Comparison of ENCODE assay signal across 22 cellular contexts in genomic region chr17:4505187-4505586, GRCh38. TPM values are rescaled to one million over a fixed set of nuclear protein-coding genes. Genes with fewer than 3 reads are reported as not detected.
DNase-seq lines count a peak whose midpoint lies in the region; ATAC-seq and TF ChIP-seq lines count a peak whose summit lies in the region.
"Had no signal": no experiment of that assay in that cellular context is flagged by ENCODE, and none has a peak within 500 bp of the region (broad histone marks: within the 10 kb centered on the region; RNA-seq: fewer than 3 reads in every experiment).

No MANE protein-coding gene starts in this region.

- 76 to 88% methylated on average over 5 of the region's 5 CpGs for WGBS in heart right ventricle, 2 donors
- 98 to 100% methylated on average over 1 to 5 of the region's 5 CpGs for WGBS in endodermal cell (ENCODE audit: insufficient coverage in 1 of 2, insufficient read length in 1 of 2), 2 experiments
- 71 to 76% methylated on average over 5 of the region's 5 CpGs for WGBS in upper lobe of left lung, 2 donors

- H3K4me1 Mint-ChIP-seq in endodermal cell: peaks cover 6% of the 10 kb centered on the region
- peaks cover 2% of the 10 kb centered on the region for H3K4me1 Mint-ChIP-seq in osteocyte (ENCODE audit: unreplicated experiment)

- H3K4me3 ChIP-seq in heart right ventricle (no peak overlapping the region), endodermal cell (ENCODE audit: low read length) (no peak overlapping the region), lower lobe of right lung (peak overlapping the region; percentile 11), upper lobe of left lung (peak overlapping the region in 1 of 4 donors; percentile 12)

- no peak for TF ChIP-seq EP300 in upper lobe of left lung (IDR thresholded peaks at IDR 0.05)

- peaks cover 0 to 18% (median 0%) of the 10 kb centered on the region in 7 donors for H3K27me3 ChIP-seq in heart right ventricle
- peaks cover 16% of the 10 kb centered on the region for H3K27me3 ChIP-seq in endodermal cell (ENCODE audit: control insufficient read depth, insufficient read depth, low read length, poor library complexity, severe bottlenecking)
- peaks cover 17% of the 10 kb centered on the region for H3K27me3 ChIP-seq in lower lobe of right lung (ENCODE audit: low read depth)
- H3K27me3 ChIP-seq in upper lobe of left lung: no peaks in the 10 kb centered on the region

- no peak for TF ChIP-seq CTCF in heart right ventricle (IDR thresholded peaks at IDR 0.05)
- TF ChIP-seq CTCF in endodermal cell (conservative IDR thresholded peaks at IDR 0.05): no peak
- no peak for TF ChIP-seq CTCF in lower lobe of right lung (IDR thresholded peaks at IDR 0.05)
- TF ChIP-seq CTCF in upper lobe of left lung (IDR thresholded peaks at IDR 0.05): no peak
- TF ChIP-seq CTCF in osteocyte (IDR thresholded peaks at IDR 0.05): no peak

- H3K27ac ChIP-seq in heart right ventricle: peak overlapping the region in 9 of 10 donors; percentile 34 to 87 (median 55)
- no peak overlapping the region for H3K27ac ChIP-seq in endodermal cell (ENCODE audit: low read depth, low read length)
- H3K27ac ChIP-seq in lower lobe of right lung: peak overlapping the region; percentile 46
- peak overlapping the region; percentile 52 to 91 (median 76) for H3K27ac ChIP-seq in upper lobe of left lung
- H3K27ac ChIP-seq: brain microvascular endothelial cell had no signal

- peak in 4 of 8 donors; percentile 11 to 30 (median 26) for ATAC-seq in heart right ventricle
- ATAC-seq in left ventricle myocardium superior: no peak
- ATAC-seq in lower lobe of right lung: no peak
- ATAC-seq in upper lobe of left lung (ENCODE audit: low FRiP score in 2 of 2): no peak
- ATAC-seq in HG03139 (IDR thresholded peaks at IDR 0.05; ENCODE audit: unreplicated experiment): no peak

- H3K27ac Mint-ChIP-seq in endodermal cell (no peak overlapping the region), osteocyte (ENCODE audit: unreplicated experiment) (no peak overlapping the region)
- H3K27ac Mint-ChIP-seq: dendritic cell treated with granulocyte-macrophage colony-stimulating factor and Interleukin-4, amounts not matched to agents 40 ng/mL and 50 ng/mL, for 4 days; stimulated activated naive CD8-positive, alpha-beta T cell treated with anti-CD3 and anti-CD28 coated beads, Interleukin-15, Interleukin-2, amounts not matched to agents 100 ng/mL and 50 ng/mL, for 24 hours had no signal

- no peaks in the 10 kb centered on the region for H3K36me3 ChIP-seq in heart right ventricle
- no peaks in the 10 kb centered on the region for H3K36me3 ChIP-seq in endodermal cell (ENCODE audit: control insufficient read depth, insufficient read depth, low read length)
- H3K36me3 ChIP-seq in lower lobe of right lung: no peaks in the 10 kb centered on the region
- peaks cover 0 to 4% (median 0%) of the 10 kb centered on the region in 4 donors for H3K36me3 ChIP-seq in upper lobe of left lung
- H3K36me3 ChIP-seq: brain microvascular endothelial cell had no signal

- H3K9me3 ChIP-seq in heart right ventricle (no peaks in the 10 kb centered on the region), endodermal cell (ENCODE audit: control insufficient read depth, low read length) (no peaks in the 10 kb centered on the region), lower lobe of right lung (no peaks in the 10 kb centered on the region), upper lobe of left lung (no peaks in the 10 kb centered on the region)
- H3K9me3 ChIP-seq: SK-N-SH had no signal

- H3K4me1 ChIP-seq in heart right ventricle (peaks cover 22 to 99% (median 77%) of the 10 kb centered on the region in 9 donors), endodermal cell (ENCODE audit: control insufficient read depth, insufficient read depth, low read length) (no peaks in the 10 kb centered on the region), lower lobe of right lung (peaks cover 99% of the 10 kb centered on the region), upper lobe of left lung (peaks cover 86 to 98% (median 93%) of the 10 kb centered on the region in 4 donors)

- H3K4me3 Mint-ChIP-seq in endodermal cell (no peak overlapping the region), osteocyte (ENCODE audit: unreplicated experiment) (no peak overlapping the region)
- H3K4me3 Mint-ChIP-seq: dendritic cell treated with granulocyte-macrophage colony-stimulating factor and Interleukin-4, amounts not matched to agents 40 ng/mL and 50 ng/mL, for 4 days; stimulated activated naive CD8-positive, alpha-beta T cell treated with anti-CD3 and anti-CD28 coated beads, Interleukin-15, Interleukin-2, amounts not matched to agents 100 ng/mL and 50 ng/mL, for 24 hours had no signal

- H3K36me3 Mint-ChIP-seq in endodermal cell (ENCODE audit: low read depth) (no peaks in the 10 kb centered on the region), osteocyte (ENCODE audit: unreplicated experiment) (no peaks in the 10 kb centered on the region)

- H3K9me3 Mint-ChIP-seq in endodermal cell (no peaks in the 10 kb centered on the region), osteocyte (ENCODE audit: unreplicated experiment) (no peaks in the 10 kb centered on the region)
- H3K9me3 Mint-ChIP-seq: dendritic cell treated with granulocyte-macrophage colony-stimulating factor and Interleukin-4, amounts not matched to agents 40 ng/mL and 50 ng/mL, for 4 days; stimulated activated naive CD8-positive, alpha-beta T cell treated with anti-CD3 and anti-CD28 coated beads, Interleukin-15, Interleukin-2, amounts not matched to agents 100 ng/mL and 50 ng/mL, for 24 hours had no signal

- H3K9ac ChIP-seq in endodermal cell (ENCODE audit: extremely low read depth, low read length, poor library complexity, severe bottlenecking): no peak overlapping the region
- H3K9ac ChIP-seq: SK-N-SH had no signal

- intact Hi-C loops in heart right ventricle (cut with DNase I) (loop anchor here in 1 of 10 donors (5.0 kb wide), 1 partner anchor 37 kb away; no protein-coding TSS in a partner anchor), left ventricle myocardium superior (cut with micrococcal nuclease) (no loop called here), lower lobe of right lung (cut with DNase I) (no loop called here)

- TF ChIP-seq POLR2A in upper lobe of left lung (IDR thresholded peaks at IDR 0.05): peak in 1 of 4 donors; percentile 6

- H3K27me3 Mint-ChIP-seq in endodermal cell (ENCODE audit: insufficient read depth) (peaks cover 27% of the 10 kb centered on the region), osteocyte (ENCODE audit: unreplicated experiment) (peaks cover 45% of the 10 kb centered on the region)

- DNase-seq in heart right ventricle: no peak
- DNase-seq in left ventricle myocardium superior: no peak
- peak; percentile 60 for DNase-seq in endodermal cell
- DNase-seq in lower lobe of right lung: no peak
- DNase-seq in upper lobe of left lung: no peak
- DNase-seq in superior temporal gyrus (ENCODE audit: extremely low spot score): no peak
- no peak for DNase-seq in osteocyte (ENCODE audit: extremely low spot score, unreplicated experiment)
- DNase-seq: activated CD4-positive, alpha-beta T cell treated with anti-CD3 and anti-CD28 coated beads for 48 hours; activated naive CD4-positive, alpha-beta T cell treated with anti-CD3 and anti-CD28 coated beads, Interleukin-2, amount 50 U/mL, for 16 hours; activated T-cell treated with anti-CD3 and anti-CD28 coated beads for 4 hours; brain microvascular endothelial cell; HCEC 1CT; hypothalamus; KG1; NCI-H1105 treated with DMSO at 0.1 percent for 48 hours; posterior cingulate gyrus; SK-N-SH had no signal

RNA-seq across cellular contexts. Expression of gene SPNS2, which starts 6.5 kb away (rescaled TPM):
- 10 to 100 TPM in 4 of 10 donors, 1 to 10 TPM in 6; 4.5 to 19.9 (median 8.9) TPM for total RNA-seq in heart right ventricle
- 10 to 100 TPM; 22.0 to 27.7 TPM for polyA plus RNA-seq in heart right ventricle
- total RNA-seq in left ventricle myocardium superior: 12.7 TPM
- total RNA-seq in endodermal cell: under 1 TPM in 1 of 2 donors, not detected in 1; 0.09 TPM
- 3.3 TPM for polyA plus RNA-seq in endodermal cell (2013, experiment 1 of 2)
- polyA plus RNA-seq in endodermal cell (2013, experiment 2 of 2): 2.2 TPM
- 42.0 TPM for total RNA-seq in lower lobe of right lung
- 10 to 100 TPM; 41.8 to 89.1 (median 55.2) TPM for total RNA-seq in upper lobe of left lung
- total RNA-seq in osteocyte: 0.31 TPM in 1 of 2 replicates, not detected in the other
- total RNA-seq: Daoy had no signal

RNA-seq across cellular contexts. Expression of gene MYBBP1A, which starts 50.0 kb away (rescaled TPM):
- 10 to 100 TPM; 18.7 to 30.3 (median 21.7) TPM for total RNA-seq in heart right ventricle
- 10 to 100 TPM; 25.4 to 25.7 TPM for polyA plus RNA-seq in heart right ventricle
- total RNA-seq in left ventricle myocardium superior: 18.5 TPM
- 10 to 100 TPM; 55.6 to 70.9 TPM for total RNA-seq in endodermal cell
- 31.3 TPM for polyA plus RNA-seq in endodermal cell (2013, experiment 1 of 2)
- polyA plus RNA-seq in endodermal cell (2013, experiment 2 of 2): 24.9 TPM
- 38.8 TPM for total RNA-seq in lower lobe of right lung
- total RNA-seq in upper lobe of left lung: 100 to 1,000 TPM in 1 of 6 donors, 10 to 100 TPM in 5; 45.2 to 151 (median 57.3) TPM
- total RNA-seq in osteocyte: 47.9 and 48.5 TPM in 2 replicates

RNA-seq across cellular contexts. Expression of gene GGT6, which starts 55.2 kb away (rescaled TPM):
- total RNA-seq in heart right ventricle: under 1 TPM in 4 of 10 donors, not detected in 6; 0.08 to 0.19 (median 0.12) TPM
- polyA plus RNA-seq in heart right ventricle: under 1 TPM; 0.03 to 0.15 TPM
- 0.22 TPM for total RNA-seq in left ventricle myocardium superior
- not detected for total RNA-seq in endodermal cell
- polyA plus RNA-seq in endodermal cell (2013, experiment 1 of 2): not detected
- not detected for polyA plus RNA-seq in endodermal cell (2013, experiment 2 of 2)
- 3.7 TPM for total RNA-seq in lower lobe of right lung
- 10 to 100 TPM in 3 of 6 donors, 1 to 10 TPM in 3; 3.8 to 18.7 (median 9.7) TPM for total RNA-seq in upper lobe of left lung
- not detected in 2 replicates for total RNA-seq in osteocyte
- total RNA-seq: Daoy, OCI-LY7 had no signal
- polyA plus RNA-seq: SK-N-SH had no signal
